Comparison of ENCODE assay signal across 1 cellular context in the genomic region with DNA sequence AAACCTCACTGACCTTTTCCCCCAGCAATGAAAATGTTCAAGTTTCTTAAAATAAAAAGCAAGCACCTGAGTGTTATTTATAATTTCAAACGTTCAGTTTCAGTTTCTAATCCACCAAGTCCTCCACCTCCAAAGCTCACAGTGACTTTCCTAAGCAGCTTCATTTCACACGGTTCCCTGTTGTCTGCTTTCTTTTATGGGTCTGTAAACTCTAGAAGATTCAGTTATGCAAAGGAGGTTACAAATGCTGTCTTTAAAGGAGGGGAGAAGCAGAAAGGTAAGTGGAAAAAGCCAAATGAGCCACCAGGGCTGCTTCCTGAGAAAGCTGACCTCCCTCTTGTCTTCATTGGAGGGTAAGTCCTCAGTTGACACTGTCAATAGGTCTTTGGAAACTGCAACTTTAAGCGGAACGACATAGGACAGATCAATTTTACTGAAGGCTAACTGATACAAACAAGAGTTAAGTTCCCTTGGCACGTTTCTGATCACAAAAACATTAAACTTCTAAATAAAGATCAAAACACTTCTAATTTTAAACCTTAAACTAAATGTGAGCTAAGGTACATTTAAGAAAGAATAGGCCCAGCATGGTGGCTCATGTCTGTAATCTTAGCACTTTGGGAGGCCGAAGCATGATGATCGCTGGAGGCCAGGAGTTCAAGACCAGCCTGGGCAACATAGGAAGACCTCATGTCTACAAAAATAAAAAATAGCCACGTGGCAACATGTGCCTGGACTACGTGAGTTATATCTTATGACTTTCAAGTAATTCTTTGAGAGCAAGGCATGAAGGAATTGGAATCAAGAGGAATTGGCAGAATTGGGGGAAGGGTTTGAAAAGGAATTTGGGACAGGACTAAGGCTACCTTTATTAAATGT.
TF ChIP-seq lines count a peak whose summit lies in the region.

No MANE protein-coding gene starts in this region.

TF ChIP-seq in IMR-90, 13 proteins besides CTCF, POLR2A, EP300 and RAD21:
- TF ChIP-seq, protein P1, sequence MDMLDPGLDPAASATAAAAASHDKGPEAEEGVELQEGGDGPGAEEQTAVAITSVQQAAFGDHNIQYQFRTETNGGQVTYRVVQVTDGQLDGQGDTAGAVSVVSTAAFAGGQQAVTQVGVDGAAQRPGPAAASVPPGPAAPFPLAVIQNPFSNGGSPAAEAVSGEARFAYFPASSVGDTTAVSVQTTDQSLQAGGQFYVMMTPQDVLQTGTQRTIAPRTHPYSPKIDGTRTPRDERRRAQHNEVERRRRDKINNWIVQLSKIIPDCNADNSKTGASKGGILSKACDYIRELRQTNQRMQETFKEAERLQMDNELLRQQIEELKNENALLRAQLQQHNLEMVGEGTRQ (IDR thresholded peaks at IDR 0.05; ENCODE audit: low read depth, low read length): no peak
- no peak for TF ChIP-seq RCOR1 (IDR thresholded peaks at IDR 0.05; ENCODE audit: insufficient replicate concordance, low read length)
